27 cellular contexts compared by ENCODE assay signal in genomic region chr6:80411486-80411885, GRCh38.
"Had no signal": no experiment of that assay in that cellular context is flagged by ENCODE, and none has a peak within 500 bp of the region (broad histone marks: within the 10 kb centered on the region; RNA-seq: fewer than 3 reads in every experiment).

No MANE protein-coding gene starts in this region.

- DNase-seq: activated effector memory CD4-positive, alpha-beta T cell treated with anti-CD3 and anti-CD28 coated beads, Interleukin-2, amount 50 U/mL, for 16 hours; activated effector memory CD4-positive, alpha-beta T cell treated with Interleukin-2 at 50 U/mL for 16 hours; activated gamma-delta T cell; activated gamma-delta T cell treated with Interleukin-2 at 50 U/mL for 16 hours; activated naive CD4-positive, alpha-beta T cell; activated naive CD4-positive, alpha-beta T cell treated with anti-CD3 and anti-CD28 coated beads for 36 hours; activated naive CD4-positive, alpha-beta T cell treated with anti-CD3 and anti-CD28 coated beads, Interleukin-2, amount 10 ng/mL, durations not matched to agents 7 days and 5 days; activated naive CD4-positive, alpha-beta T cell treated with anti-CD3 and anti-CD28 coated beads, Interleukin-2, amount 50 U/mL, for 16 hours; activated naive CD4-positive, alpha-beta T cell treated with Interleukin-2 at 50 U/mL for 16 hours; activated naive CD8-positive, alpha-beta T cell treated with anti-CD3 and anti-CD28 coated beads for 36 hours; activated naive CD8-positive, alpha-beta T cell treated with anti-CD3 and anti-CD28 coated beads, Interleukin-2, amount 10 ng/mL, durations not matched to agents 7 days and 5 days; activated naive CD8-positive, alpha-beta T cell treated with anti-CD3 and anti-CD28 coated beads, Interleukin-2, amount 50 U/mL, for 24 hours; activated T-cell treated with anti-CD3 and anti-CD28 coated beads, Interleukin-2, amount 50 U/mL, for 1 hour; activated T-cell treated with anti-CD3 and anti-CD28 coated beads, Interleukin-2, amount 50 U/mL, for 24 hours; activated T-cell treated with anti-CD3 and anti-CD28 coated beads, Interleukin-2, amount 50 U/mL, for 4 hours; activated T-cell treated with anti-CD3 and anti-CD28 coated beads, Interleukin-2, amount 50 U/mL, for 48 hours; activated T-cell treated with anti-CD3 and anti-CD28 coated beads, Interleukin-2, amount 50 U/mL, for 72 hours; adrenal gland; amniotic stem cell; amygdala; anterior cingulate cortex; aorta; body of pancreas; brain microvascular endothelial cell; caudate nucleus; central memory CD4-positive, alpha-beta T cell; cerebellar nuclear complex had no signal
